Comparison of ENCODE assay signal across 21 cellular contexts in genomic region chr17:46826116-46826515, GRCh38. TPM values are rescaled to one million over a fixed set of nuclear protein-coding genes. Genes with fewer than 3 reads are reported as not detected.
A peak's percentile ranks its signal among the peaks of the same experiment; 100 is the strongest.
DNase-seq lines count a peak whose midpoint lies in the region; ATAC-seq, FAIRE-seq and TF ChIP-seq lines count a peak whose summit lies in the region.
"Had no signal": no experiment of that assay in that cellular context is flagged by ENCODE, and none has a peak within 500 bp of the region (broad histone marks: within the 10 kb centered on the region; RNA-seq: fewer than 3 reads in every experiment).

No MANE protein-coding gene starts in this region.

- peak; percentile 33 for DNase-seq in Right ventricle myocardium superior
- no peak for DNase-seq in left cardiac atrium
- peak; percentile 58 for DNase-seq in osteoblast (ENCODE audit: insufficient read length, low spot score, missing footprints)
- DNase-seq in urothelium cell line (ENCODE audit: low spot score) = no peak
- no peak for DNase-seq in GDM1 (lab: John Stamatoyannopoulos, UW)
- no peak for DNase-seq in SIG-M5 (lab: John Stamatoyannopoulos, UW)
- DNase-seq: C1 segment of cervical spinal cord; Calu3; CD4-positive, alpha-beta memory T cell; COR-L47; DMS79; EL; GF-D8; GM23248; H7; HCEC 1CT had no signal

- FAIRE-seq in urothelium cell line (lab: Jason Lieb, UNC) = peak; percentile 53
- FAIRE-seq: GM12891, GM18507, H1 had no signal

- H3K9me3 ChIP-seq in osteoblast (ENCODE audit: low read depth, low read length) = no peaks in the 10 kb centered on the region

- ATAC-seq in Right ventricle myocardium superior (ENCODE audit: poor library complexity) (no peak), left cardiac atrium (no peak)

- H3K36me3 ChIP-seq in osteoblast (ENCODE audit: insufficient read depth, low read length) = no peaks in the 10 kb centered on the region

- no peaks in the 10 kb centered on the region for H3K79me2 ChIP-seq in osteoblast (ENCODE audit: insufficient read depth, low read length)

- H3K4me2 ChIP-seq in osteoblast (ENCODE audit: insufficient read depth, low read length) = no peak overlapping the region

- no peak for TF ChIP-seq CTCF in osteoblast (IDR thresholded peaks at IDR 0.05; ENCODE audit: extremely low read depth, low read depth, low read length)

- no peaks in the 10 kb centered on the region for H3K4me1 ChIP-seq in osteoblast (ENCODE audit: insufficient read depth, low read length)

- intact Hi-C loops in Right ventricle myocardium superior (cut with DNase I) = no loop called here
- intact Hi-C loops in left cardiac atrium (cut with DNase I) = no loop called here

- H3K4me3 ChIP-seq in osteoblast (ENCODE audit: insufficient read depth, low read length) = no peak overlapping the region
- H3K4me3 ChIP-seq: GM23248 had no signal

- H2AFZ ChIP-seq in osteoblast (ENCODE audit: low read length) = no peak overlapping the region
- H2AFZ ChIP-seq: GM23248 had no signal

- H4K20me1 ChIP-seq in osteoblast (ENCODE audit: insufficient read depth, low read length) = no peaks in the 10 kb centered on the region

- peaks cover 21% of the 10 kb centered on the region for H3K27me3 ChIP-seq in osteoblast (ENCODE audit: insufficient read depth, low read length)

- no peak overlapping the region for H3K27ac ChIP-seq in osteoblast (ENCODE audit: low read depth, low read length)
- H3K27ac ChIP-seq: GM23248 had no signal

RNA-seq across cellular contexts. Expression of gene WNT3, which starts 7.6 kb away (rescaled TPM):
- total RNA-seq in Right ventricle myocardium superior = 0.91 TPM
- total RNA-seq in left cardiac atrium = 1 to 10 TPM; 1.1 to 2.1 TPM
- 0.88 and 1.1 TPM in 2 replicates for total RNA-seq in osteoblast
- total RNA-seq: CD4-positive, alpha-beta memory T cell had no signal

RNA-seq across cellular contexts. Expression of gene WNT9B, which starts 25.3 kb away (rescaled TPM):
- total RNA-seq in Right ventricle myocardium superior (0.13 TPM), left cardiac atrium (1 to 10 TPM in 1 of 2 donors, under 1 TPM in 1; 0.53 to 3.8 TPM), osteoblast (0.36 TPM in 1 of 2 replicates, not detected in the other)
- total RNA-seq: A172; A673; Calu3; CD4-positive, alpha-beta memory T cell; GM23248; H1 had no signal

Comparison
In these comparisons a context has a peak if more than half of its experiments do, and no peak if none do; other contexts are left out.
1. DNase-seq: peak in Right ventricle myocardium superior (single experiment) and osteoblast (single experiment); none in left cardiac atrium (single experiment), urothelium cell line (single experiment), GDM1 (single experiment) and SIG-M5 (single experiment).